15 cellular contexts compared by ENCODE assay signal in the genomic region with DNA sequence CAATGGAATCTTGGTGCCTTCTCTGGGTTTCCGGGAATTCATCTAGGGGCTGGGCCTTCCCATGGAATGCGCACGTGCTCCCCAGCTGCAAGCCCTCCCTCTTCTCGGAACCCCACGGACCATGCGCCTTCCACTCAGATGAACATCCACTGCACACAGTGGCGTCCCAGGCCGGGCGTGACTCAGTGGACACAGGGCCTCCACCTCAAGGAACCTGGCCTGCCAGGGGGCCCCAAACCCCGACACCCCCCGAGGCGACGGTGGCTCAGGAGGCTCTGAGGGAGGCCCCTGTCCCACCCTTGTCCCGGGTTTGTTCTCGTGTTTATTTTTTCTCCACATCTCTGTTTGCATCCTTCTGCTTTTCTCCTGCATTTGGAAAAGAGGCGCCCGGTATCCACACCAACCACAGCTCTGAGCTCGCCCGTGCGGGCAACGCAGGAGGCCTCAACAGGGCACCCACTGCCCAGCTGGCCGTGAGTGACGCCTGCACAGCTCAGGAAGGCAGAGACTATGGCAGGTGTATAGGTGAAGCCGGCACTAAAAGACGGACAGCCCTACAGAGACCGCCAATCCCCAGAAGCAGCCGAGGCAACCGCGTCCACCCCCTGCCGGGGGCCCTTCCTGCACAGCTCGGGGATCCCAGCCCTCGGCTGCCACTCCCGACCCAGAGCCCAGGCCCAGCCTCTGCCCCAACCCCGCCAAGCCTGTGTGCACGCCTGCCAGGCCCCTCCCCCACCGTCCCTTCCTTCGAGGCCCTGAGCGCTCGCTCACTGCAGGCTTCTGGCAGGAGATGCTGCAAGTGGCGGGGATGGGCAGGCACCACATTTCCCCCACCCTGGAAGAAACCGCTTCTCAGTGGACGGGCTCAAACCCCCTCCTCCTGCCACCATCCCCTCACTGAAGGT. TPM values are rescaled to one million over a fixed set of nuclear protein-coding genes. Genes with fewer than 3 reads are reported as not detected.
DNase-seq lines count a peak whose midpoint lies in the region; ATAC-seq and TF ChIP-seq lines count a peak whose summit lies in the region.
"Had no signal": no experiment of that assay in that cellular context is flagged by ENCODE, and none has a peak within 500 bp of the region (broad histone marks: within the 10 kb centered on the region; RNA-seq: fewer than 3 reads in every experiment).

No MANE protein-coding gene starts in this region.

- H3K36me3 ChIP-seq in psoas muscle (ENCODE audit: insufficient read depth in 1 of 2, low read depth in 1 of 2) = no peaks in the 10 kb centered on the region
- H3K36me3 ChIP-seq: SJCRH30 had no signal

- H3K27me3 ChIP-seq in psoas muscle (ENCODE audit: insufficient read depth in 3 of 3, low read length in 2 of 3) = peaks cover 0 to 59% (median 26%) of the 10 kb centered on the region in 3 donors
- H3K27me3 ChIP-seq: SJCRH30 had no signal

- H3K36me3 Mint-ChIP-seq in glutamatergic neuron (ENCODE audit: unreplicated experiment) = no peaks in the 10 kb centered on the region

- H3K4me1 ChIP-seq in psoas muscle = no peaks in the 10 kb centered on the region
- H3K4me1 ChIP-seq: SJCRH30 had no signal

- H3K4me3 Mint-ChIP-seq in glutamatergic neuron (ENCODE audit: unreplicated experiment) = no peak overlapping the region

- H3K27ac Mint-ChIP-seq in glutamatergic neuron (ENCODE audit: unreplicated experiment) = no peak overlapping the region

- in situ Hi-C loops in G401 (cut with HindIII; ENCODE audit: low sequenced_read_pairs) = no loop called here

- H3K4me1 Mint-ChIP-seq in glutamatergic neuron (ENCODE audit: low read depth, unreplicated experiment) = peaks cover 2% of the 10 kb centered on the region

- H3K27me3 Mint-ChIP-seq in glutamatergic neuron (ENCODE audit: unreplicated experiment) = peaks cover 3% of the 10 kb centered on the region

- H3K9me3 ChIP-seq in psoas muscle = no peaks in the 10 kb centered on the region
- H3K9me3 ChIP-seq: SJCRH30 had no signal

- H3K4me3 ChIP-seq in NB4 (ENCODE audit: low read depth, low read length) (no peak overlapping the region), psoas muscle (no peak overlapping the region)
- H3K4me3 ChIP-seq: SJCRH30 had no signal

- TF ChIP-seq CTCF in NB4 (IDR thresholded peaks at IDR 0.05; ENCODE audit: low read depth, low read length) (no peak), glutamatergic neuron (IDR thresholded peaks at IDR 0.05; ENCODE audit: partially characterized antibody, unreplicated experiment) (no peak), psoas muscle (IDR thresholded peaks at IDR 0.05) (no peak)

- no peak overlapping the region for H3K27ac ChIP-seq in psoas muscle
- H3K27ac ChIP-seq: SJCRH30 had no signal

- ATAC-seq in psoas muscle (no peak), HG02852 (IDR thresholded peaks at IDR 0.05; ENCODE audit: unreplicated experiment) (no peak)

- DNase-seq in G401 (ENCODE audit: low spot score) (peak; percentile 66), NB4 (ENCODE audit: low read depth) (peak; percentile 45), glutamatergic neuron (peak; percentile 32), psoas muscle (peak; percentile 7 to 49), germinal center (ENCODE audit: low spot score) (no peak), HuH-7.5 (ENCODE audit: low spot score) (no peak)
- DNase-seq: HCEC 1CT, IMR-90, Kasumi-1, NCI-H1930, NCI-H2171, NCI-H446 treated with DMSO at 0.1 percent for 48 hours, SJCRH30 had no signal

- WGBS in psoas muscle, 3 donors = 52 to 57% (median 52%) methylated on average over 41 to 42 of the region's 42 CpGs

- TF ChIP-seq POLR2A in NB4 (IDR thresholded peaks at IDR 0.05; ENCODE audit: extremely low read depth, insufficient read length) = no peak

- peaks cover 3% of the 10 kb centered on the region for H3K9me3 Mint-ChIP-seq in glutamatergic neuron (ENCODE audit: unreplicated experiment)

- intact Hi-C loops in psoas muscle (cut with DNase I) = no loop called here

RNA-seq across cellular contexts. Expression of gene GALNT9, which starts 23.8 kb away (rescaled TPM):
- total RNA-seq in G401 (2014; rRNA removed; shearing (Covaris generic)) = 0.10 TPM in 1 of 2 replicates, not detected in the other
- 13.7 TPM for total RNA-seq in glutamatergic neuron (ENCODE audit: unreplicated experiment)
- not detected for total RNA-seq in psoas muscle
- polyA plus RNA-seq in psoas muscle = under 1 TPM; 0.01 to 0.21 (median 0.08) TPM
- polyA plus RNA-seq: BJ had no signal

Comparison
In these comparisons a context has a peak if more than half of its experiments do, and no peak if none do; other contexts are left out.
1. DNase-seq: peak in G401 (single experiment), NB4 (single experiment), glutamatergic neuron (single experiment) and psoas muscle (2 of 2); none in germinal center (single experiment) and HuH-7.5 (single experiment).
2. RNA of gene GALNT9, which starts 23.8 kb away (total RNA-seq): 13.7 TPM in glutamatergic neuron (single experiment); 0.10 TPM in G401 and not detected in psoas muscle; every median in the first group is over 10 times any median in the second.